In the genomic region with DNA sequence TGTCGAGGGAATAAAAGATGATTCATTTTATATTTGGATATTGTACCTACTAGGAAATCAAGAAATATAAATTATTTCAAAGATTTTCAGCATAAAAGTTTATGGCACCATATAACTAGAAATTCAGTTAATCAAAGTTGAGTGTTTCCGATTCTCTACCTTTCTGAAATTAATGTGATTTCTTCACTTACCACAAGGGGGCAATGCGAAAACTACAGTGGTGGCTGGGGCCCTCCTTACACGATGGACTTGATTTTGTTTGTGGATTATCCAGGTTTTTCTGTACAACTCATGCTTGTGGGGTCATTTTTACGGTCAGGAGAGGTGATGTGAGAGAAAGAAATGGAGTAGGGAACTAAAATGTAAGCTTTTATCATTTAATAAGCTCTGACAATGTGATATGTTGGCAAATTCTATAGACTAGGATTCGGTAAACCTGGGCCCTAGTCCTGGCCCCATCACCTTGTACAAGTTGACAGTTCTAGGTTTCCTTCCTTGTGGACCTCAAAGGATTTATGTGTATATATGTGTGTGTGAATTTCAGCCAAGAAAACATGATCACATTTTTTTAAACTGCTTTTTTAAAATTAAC, we compare ENCODE assay signal across 8 cellular contexts. TPM values are rescaled to one million over a fixed set of nuclear protein-coding genes. Genes with fewer than 3 reads are reported as not detected.
DNase-seq lines count a peak whose midpoint lies in the region; ATAC-seq, FAIRE-seq and TF ChIP-seq lines count a peak whose summit lies in the region.

No MANE protein-coding gene starts in this region.

- H4K20me1 ChIP-seq in keratinocyte (ENCODE audit: control insufficient read depth, extremely low read depth, insufficient read depth, low read length): no peaks in the 10 kb centered on the region

- H3K9me3 Mint-ChIP-seq in activated T-cell treated with anti-CD3 and anti-CD28 coated beads, Interleukin-2, amount 50 U/mL, for 4 hours: peaks cover 16% of the 10 kb centered on the region

- no peak overlapping the region for H3K4me2 ChIP-seq in keratinocyte (ENCODE audit: control insufficient read depth, extremely low read depth, insufficient read depth, low read depth, low read length)

- POLR2A ChIA-PET in HEK293 (lab: Yijun Ruan, JAX): no interaction called here

- H3K36me3 ChIP-seq in HEK293 (ENCODE audit: control insufficient read depth in 2 of 2, insufficient read depth in 1 of 2, low read length in 2 of 2) (no peaks in the 10 kb centered on the region), keratinocyte (ENCODE audit: control insufficient read depth in 2 of 2, extremely low read depth in 1 of 2, insufficient read depth in 2 of 2, low read length in 2 of 2) (no peaks in the 10 kb centered on the region)

- H2AFZ ChIP-seq in keratinocyte (ENCODE audit: control insufficient read depth, low read length): no peak overlapping the region

- H3K36me3 Mint-ChIP-seq in activated T-cell treated with anti-CD3 and anti-CD28 coated beads, Interleukin-2, amount 50 U/mL, for 4 hours (ENCODE audit: insufficient read depth): peaks cover 1% of the 10 kb centered on the region

- no peaks in the 10 kb centered on the region for H3K4me1 ChIP-seq in HEK293 (ENCODE audit: control insufficient read depth, insufficient read depth, low read length)
- no peaks in the 10 kb centered on the region for H3K4me1 ChIP-seq in keratinocyte (ENCODE audit: control insufficient read depth, extremely low read depth, insufficient read depth, low read length)

- FAIRE-seq in keratinocyte (lab: Jason Lieb, UNC): peak; percentile 51

- H3K4me3 ChIP-seq in HEK293 (ENCODE audit: low read depth, low read length) (no peak overlapping the region), keratinocyte (ENCODE audit: control insufficient read depth in 2 of 3, extremely low read depth in 1 of 3, insufficient read depth in 2 of 3, low read depth in 1 of 3, low read length in 3 of 3) (no peak overlapping the region)

- no peak overlapping the region for H3K4me3 Mint-ChIP-seq in activated T-cell treated with anti-CD3 and anti-CD28 coated beads, Interleukin-2, amount 50 U/mL, for 4 hours

- peaks cover 4% of the 10 kb centered on the region for H3K27me3 ChIP-seq in keratinocyte (ENCODE audit: control insufficient read depth, extremely low read depth, insufficient read depth, low read length)

- no peaks in the 10 kb centered on the region for H3K4me1 Mint-ChIP-seq in activated T-cell treated with anti-CD3 and anti-CD28 coated beads, Interleukin-2, amount 50 U/mL, for 4 hours (ENCODE audit: low read depth)

- H3K9ac ChIP-seq in keratinocyte (ENCODE audit: control insufficient read depth, extremely low read depth, insufficient read depth, low read length): no peak overlapping the region

- ATAC-seq in activated T-cell treated with anti-CD3 and anti-CD28 coated beads, Interleukin-2, amount 50 U/mL, for 4 hours: no peak

- H3K27ac ChIP-seq in HEK293 (ENCODE audit: extremely low read depth, low read depth, low read length): no peak overlapping the region
- no peak overlapping the region for H3K27ac ChIP-seq in keratinocyte (ENCODE audit: control insufficient read depth, insufficient read depth, low read length)

- CTCF ChIA-PET in HEK293 (lab: Yijun Ruan, JAX): interaction anchor here (0.5 to 3.8 kb wide), 19 partner anchors 8 to 426 kb away, joined by 3 to 24 read pairs (median 3); no protein-coding TSS in a partner anchor

- peaks cover 2% of the 10 kb centered on the region for H3K27me3 Mint-ChIP-seq in activated T-cell treated with anti-CD3 and anti-CD28 coated beads, Interleukin-2, amount 50 U/mL, for 4 hours (ENCODE audit: low read depth)

- DNase-seq in DMS53 treated with DMSO at 0.1 percent for 48 hours (lab: John Stamatoyannopoulos, UW; ENCODE audit: unreplicated experiment) (peak; percentile 15), SKM-1 (lab: John Stamatoyannopoulos, UW; ENCODE audit: unreplicated experiment) (peak; percentile 9), keratinocyte (ENCODE audit: low read depth, low spot score) (no peak), activated T-cell treated with anti-CD3 and anti-CD28 coated beads for 4 hours (no peak), SHP77 (lab: John Stamatoyannopoulos, UW) (no peak), NCI-H2107 treated with DMSO at 0.1 percent for 48 hours (lab: John Stamatoyannopoulos, UW; ENCODE audit: unreplicated experiment) (no peak)
- no peak for DNase-seq in activated T-cell treated with anti-CD3 and anti-CD28 coated beads, Interleukin-2, amount 50 U/mL, for 4 hours

- H3K9me3 ChIP-seq in HEK293 (ENCODE audit: control insufficient read depth, insufficient read depth, low read depth, low read length) (no peaks in the 10 kb centered on the region), keratinocyte (ENCODE audit: control insufficient read depth, low read depth, low read length) (no peaks in the 10 kb centered on the region)

- TF ChIP-seq CTCF in HEK293 (tag by site-specific recombination; IDR thresholded peaks at IDR 0.05) (no peak), keratinocyte (optimal IDR thresholded peaks at IDR 0.05 in 1 of 3, IDR thresholded peaks at IDR 0.05 in 1 of 3, conservative IDR thresholded peaks at IDR 0.05 in 1 of 3; ENCODE audit: extremely low read depth in 1 of 3, insufficient read depth in 2 of 3, low read length in 3 of 3) (peak; percentile 56 to 63 (median 61))

- no peaks in the 10 kb centered on the region for H3K79me2 ChIP-seq in keratinocyte (ENCODE audit: control insufficient read depth, insufficient read depth, low read length)

- H3K9me1 ChIP-seq in keratinocyte (ENCODE audit: control insufficient read depth, extremely low read depth, insufficient read depth, low read length): no peaks in the 10 kb centered on the region

- dilution Hi-C loops in keratinocyte (cut with MboI; ENCODE audit: extremely low pct_ligation_motif_present, low sequenced_read_pairs): no loop called here

TF ChIP-seq in HEK293, 187 proteins besides CTCF, POLR2A, EP300 and RAD21:
- no peak for TF ChIP-seq ZNF560 (tag by site-specific recombination; IDR thresholded peaks at IDR 0.05; ENCODE audit: borderline replicate concordance)
- TF ChIP-seq ZNF830 (tag by site-specific recombination; IDR thresholded peaks at IDR 0.05; ENCODE audit: low read depth): no peak
- no peak for TF ChIP-seq ZNF624 (tag by site-specific recombination; IDR thresholded peaks at IDR 0.05)
- no peak for TF ChIP-seq ZNF555 (tag by site-specific recombination; conservative IDR thresholded peaks at IDR 0.05)
- peak; percentile 19; the same call in 1 of the 2 replicates for TF ChIP-seq ZNF654 (tag by site-specific recombination; IDR thresholded peaks at IDR 0.05; ENCODE audit: low read depth)
- no peak for TF ChIP-seq ZBTB6 (tag by site-specific recombination; IDR thresholded peaks at IDR 0.05)
- TF ChIP-seq ZNF16 (tag by site-specific recombination; IDR thresholded peaks at IDR 0.05; ENCODE audit: low read depth): no peak

RNA-seq across cellular contexts. Expression of gene G6PC2, which starts 47.6 kb away (rescaled TPM):
- polyA plus RNA-seq in keratinocyte: not detected in 3 replicates
- not detected for polyA plus RNA-seq in keratinocyte (2011; ENCODE audit: low read depth)
- polyA plus RNA-seq in keratinocyte (2011; cell fraction: cytosol; rRNA removed): not detected in 2 replicates
- polyA plus RNA-seq in keratinocyte (2011; cell fraction: nucleus; rRNA removed): not detected in 2 replicates
- polyA plus RNA-seq in keratinocyte (2012; ENCODE audit: low replicate concordance): not detected in 2 replicates
- polyA minus RNA-seq in keratinocyte: not detected in 3 replicates
- not detected for polyA minus RNA-seq in keratinocyte (2011; cell fraction: cytosol; rRNA and poly(A)+ RNA removed)
- not detected in 2 replicates for polyA minus RNA-seq in keratinocyte (2011; cell fraction: nucleus; rRNA and poly(A)+ RNA removed)
- not detected for total RNA-seq in activated T-cell treated with anti-CD3 and anti-CD28 coated beads, Interleukin-2, amount 50 U/mL, for 4 hours

RNA-seq across cellular contexts. Expression of gene SPC25, which starts 58.5 kb away (rescaled TPM):
- polyA plus RNA-seq in keratinocyte: 1.0 to 7.1 TPM (median 4.9 TPM) in 3 replicates
- not detected for polyA plus RNA-seq in keratinocyte (2011; ENCODE audit: low read depth)
- 0.87 and 1.5 TPM in 2 replicates for polyA plus RNA-seq in keratinocyte (2011; cell fraction: cytosol; rRNA removed)
- 0.36 and 0.51 TPM in 2 replicates for polyA plus RNA-seq in keratinocyte (2011; cell fraction: nucleus; rRNA removed)
- 0.11 and 5.5 TPM in 2 replicates for polyA plus RNA-seq in keratinocyte (2012; ENCODE audit: low replicate concordance)
- 0.13 to 2.1 TPM (median 1.7 TPM) in 3 replicates for polyA minus RNA-seq in keratinocyte
- 3.1 TPM for polyA minus RNA-seq in keratinocyte (2011; cell fraction: cytosol; rRNA and poly(A)+ RNA removed)
- polyA minus RNA-seq in keratinocyte (2011; cell fraction: nucleus; rRNA and poly(A)+ RNA removed): 0.42 and 0.78 TPM in 2 replicates
- 1 to 10 TPM; 2.1 to 3.7 (median 2.4) TPM for total RNA-seq in activated T-cell treated with anti-CD3 and anti-CD28 coated beads, Interleukin-2, amount 50 U/mL, for 4 hours

Comparison
In these comparisons a context has a peak if more than half of its experiments do, and no peak if none do; other contexts are left out.
1. DNase-seq: peak in DMS53 treated with DMSO at 0.1 percent for 48 hours (single experiment) and SKM-1 (single experiment); none in keratinocyte (single experiment), activated T-cell treated with anti-CD3 and anti-CD28 coated beads for 4 hours (single experiment), SHP77 (0 of 2), activated T-cell treated with anti-CD3 and anti-CD28 coated beads, Interleukin-2, amount 50 U/mL, for 4 hours (single experiment) and NCI-H2107 treated with DMSO at 0.1 percent for 48 hours (single experiment).